Comparison of ENCODE assay signal across 8 cellular contexts in genomic region chr11:33774356-33775063, GRCh38. TPM values are rescaled to one million over a fixed set of nuclear protein-coding genes. Genes with fewer than 3 reads are reported as not detected.
DNase-seq lines count a peak whose midpoint lies in the region; ATAC-seq lines count a peak whose summit lies in the region.

A gene with protein sequence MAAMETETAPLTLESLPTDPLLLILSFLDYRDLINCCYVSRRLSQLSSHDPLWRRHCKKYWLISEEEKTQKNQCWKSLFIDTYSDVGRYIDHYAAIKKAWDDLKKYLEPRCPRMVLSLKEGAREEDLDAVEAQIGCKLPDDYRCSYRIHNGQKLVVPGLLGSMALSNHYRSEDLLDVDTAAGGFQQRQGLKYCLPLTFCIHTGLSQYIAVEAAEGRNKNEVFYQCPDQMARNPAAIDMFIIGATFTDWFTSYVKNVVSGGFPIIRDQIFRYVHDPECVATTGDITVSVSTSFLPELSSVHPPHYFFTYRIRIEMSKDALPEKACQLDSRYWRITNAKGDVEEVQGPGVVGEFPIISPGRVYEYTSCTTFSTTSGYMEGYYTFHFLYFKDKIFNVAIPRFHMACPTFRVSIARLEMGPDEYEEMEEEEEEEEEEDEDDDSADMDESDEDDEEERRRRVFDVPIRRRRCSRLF (minus strand): TSS chr11:33774520. CDS start chr11:33774497, 23 bp downstream.

- H3K4ac ChIP-seq in mesenchymal stem cell (ENCODE audit: low read depth in 1 of 2, low read length in 2 of 2), result peak within 1 kb of the TSS; percentile 60 to 87

- H3K27ac ChIP-seq in mesenchymal stem cell (ENCODE audit: low read length, poor library complexity, severe bottlenecking), result peak within 1 kb of the TSS; percentile 14

- CTCF ChIA-PET in activated CD8-positive, alpha-beta memory T cell treated with anti-CD3 and anti-CD28 coated beads, Interleukin-2, amount 10 ng/mL, durations not matched to agents 7 days and 5 days (lab: Charles Lee), result interaction anchor here (0.9 to 1.7 kb wide), 3 partner anchors 10 to 414 kb away, joined by 3 to 4 read pairs (median 3); no protein-coding TSS in a partner anchor

- peak within 1 kb of the TSS; percentile 91 to 93 for H3K18ac ChIP-seq in mesenchymal stem cell (ENCODE audit: low read depth in 1 of 2, low read length in 2 of 2)

- no peak within 1 kb of the TSS for H2BK15ac ChIP-seq in mesenchymal stem cell (ENCODE audit: low read depth, poor library complexity, severe bottlenecking)

- peaks cover 5% of the 10 kb centered on the region for H3K36me3 Mint-ChIP-seq in activated CD8-positive, alpha-beta memory T cell treated with anti-CD3 and anti-CD28 coated beads, Interleukin-2, amount 10 ng/mL, durations not matched to agents 7 days and 5 days

- peaks cover 23% of the 10 kb centered on the region for H3K4me1 ChIP-seq in endocrine pancreas (ENCODE audit: control insufficient read depth, insufficient read depth, low read length)
- peaks cover 20% of the 10 kb centered on the region for H3K4me1 ChIP-seq in mesenchymal stem cell (ENCODE audit: control insufficient read depth, insufficient read depth, low read depth, low read length)

- H3K23ac ChIP-seq in mesenchymal stem cell (ENCODE audit: low read length in 2 of 2), result peak within 1 kb of the TSS in 1 of 2 experiments; percentile 83

- peaks cover 22% of the 10 kb centered on the region for H3K79me1 ChIP-seq in mesenchymal stem cell (replicated peaks; ENCODE audit: low read length, poor library complexity, severe bottlenecking)

- H3K14ac ChIP-seq in mesenchymal stem cell (ENCODE audit: low read length in 2 of 2), result peak within 1 kb of the TSS; percentile 6 to 83

- peak within 1 kb of the TSS; percentile 95 for H2AFZ ChIP-seq in mesenchymal stem cell (ENCODE audit: low read depth, low read length)

- H3K27me3 ChIP-seq in endocrine pancreas (ENCODE audit: control insufficient read depth, insufficient read depth, low read length) (no peaks in the 10 kb centered on the region), mesenchymal stem cell (ENCODE audit: control insufficient read depth in 1 of 2, insufficient read depth in 1 of 2, low read length in 2 of 2) (peaks cover 0 to 3% of the 10 kb centered on the region in 2 experiments)

- peak within 1 kb of the TSS; percentile 87 for H4K8ac ChIP-seq in mesenchymal stem cell (ENCODE audit: low read length)

- peak within 1 kb of the TSS; percentile 69 for H2BK5ac ChIP-seq in mesenchymal stem cell (ENCODE audit: low read depth, low read length, poor library complexity, severe bottlenecking)

- WGBS in mesenchymal stem cell, result under 1% methylated on average over 43 of the region's 49 CpGs

- peak within 1 kb of the TSS; percentile 93 for H3K4me3 Mint-ChIP-seq in activated CD8-positive, alpha-beta memory T cell treated with anti-CD3 and anti-CD28 coated beads, Interleukin-2, amount 10 ng/mL, durations not matched to agents 7 days and 5 days

- H2BK12ac ChIP-seq in mesenchymal stem cell (ENCODE audit: low read length in 2 of 2), result peak within 1 kb of the TSS in 1 of 2 experiments; percentile 7

- H3K9me3 Mint-ChIP-seq in activated CD8-positive, alpha-beta memory T cell treated with anti-CD3 and anti-CD28 coated beads, Interleukin-2, amount 10 ng/mL, durations not matched to agents 7 days and 5 days (ENCODE audit: low read depth), result no peaks in the 10 kb centered on the region

- no peak within 1 kb of the TSS for H2BK120ac ChIP-seq in mesenchymal stem cell (ENCODE audit: low read depth, low read length)

- peak within 1 kb of the TSS; percentile 47 for H2AK5ac ChIP-seq in mesenchymal stem cell (ENCODE audit: low read length, severe bottlenecking)

- H3K9me3 ChIP-seq in endocrine pancreas (ENCODE audit: control insufficient read depth, low read length) (no peaks in the 10 kb centered on the region), mesenchymal stem cell (ENCODE audit: control insufficient read depth, low read length) (no peaks in the 10 kb centered on the region)

- H3K4me2 ChIP-seq in mesenchymal stem cell (ENCODE audit: low read length, poor library complexity, severe bottlenecking), result peak within 1 kb of the TSS; percentile 96

- H3K4me3 ChIP-seq in endocrine pancreas (ENCODE audit: control insufficient read depth, insufficient read depth, low read length) (peak within 1 kb of the TSS; percentile 85), mesenchymal stem cell (ENCODE audit: insufficient read depth in 1 of 2, low read depth in 1 of 2, low read length in 2 of 2) (peak within 1 kb of the TSS; percentile 82 to 90)

- peak within 1 kb of the TSS; percentile 91 for H3K27ac Mint-ChIP-seq in activated CD8-positive, alpha-beta memory T cell treated with anti-CD3 and anti-CD28 coated beads, Interleukin-2, amount 10 ng/mL, durations not matched to agents 7 days and 5 days

- peak within 1 kb of the TSS; percentile 48 for H4K91ac ChIP-seq in mesenchymal stem cell (ENCODE audit: low read length)

- peak; percentile 70 for ATAC-seq in GM21381 (IDR thresholded peaks at IDR 0.05; ENCODE audit: unreplicated experiment)
- peak; percentile 89 for ATAC-seq in activated CD8-positive, alpha-beta memory T cell treated with anti-CD3 and anti-CD28 coated beads, Interleukin-2, amount 10 ng/mL, durations not matched to agents 7 days and 5 days

- H3K4me1 Mint-ChIP-seq in activated CD8-positive, alpha-beta memory T cell treated with anti-CD3 and anti-CD28 coated beads, Interleukin-2, amount 10 ng/mL, durations not matched to agents 7 days and 5 days, result peaks cover 28% of the 10 kb centered on the region

- H3K27me3 Mint-ChIP-seq in activated CD8-positive, alpha-beta memory T cell treated with anti-CD3 and anti-CD28 coated beads, Interleukin-2, amount 10 ng/mL, durations not matched to agents 7 days and 5 days, result peaks cover 34% of the 10 kb centered on the region

- peak; percentile 26 for DNase-seq in CMK (ENCODE audit: low read depth)
- DNase-seq in HUDEP-2 (lab: John Stamatoyannopoulos, UW; ENCODE audit: unreplicated experiment in 76 of 76), result peak in 73 of 76 experiments; percentile 24 to 85 (median 72)
- DNase-seq in NOMO-1 treated with DMSO at 0.1 percent for 48 hours (lab: John Stamatoyannopoulos, UW; ENCODE audit: unreplicated experiment), result peak; percentile 69
- DNase-seq in activated CD8-positive, alpha-beta memory T cell treated with anti-CD3 and anti-CD28 coated beads, Interleukin-2, amount 10 ng/mL, durations not matched to agents 7 days and 5 days, result peak; percentile 84
- peak; percentile 74 for DNase-seq in mesenchymal stem cell
- DNase-seq in stimulated activated CD8-positive, alpha-beta memory T cell treated with anti-CD3 and anti-CD28 coated beads, Interleukin-12 subunit alpha, Interleukin-12 subunit beta, amount 100 ng/mL, for 4 hours (ENCODE audit: low read depth), result peak; percentile 79

- H3K9ac ChIP-seq in endocrine pancreas (ENCODE audit: control insufficient read depth, insufficient read depth, low read length) (peak within 1 kb of the TSS; percentile 94), mesenchymal stem cell (ENCODE audit: low read length) (peak within 1 kb of the TSS; percentile 88)

- H3K36me3 ChIP-seq in endocrine pancreas (ENCODE audit: control insufficient read depth, insufficient read depth, low read length), result peaks cover 4% of the 10 kb centered on the region
- H3K36me3 ChIP-seq in mesenchymal stem cell (ENCODE audit: control insufficient read depth in 1 of 2, insufficient read depth in 2 of 2, low read depth in 1 of 2, low read length in 2 of 2), result peaks cover 0 to 7% of the 10 kb centered on the region in 2 experiments

RNA-seq across cellular contexts. Expression of the gene that starts here (rescaled TPM):
- total RNA-seq in activated CD8-positive, alpha-beta memory T cell treated with anti-CD3 and anti-CD28 coated beads, Interleukin-2, amount 10 ng/mL, durations not matched to agents 7 days and 5 days, result 10 to 100 TPM; 14.9 to 17.0 TPM
- polyA plus RNA-seq in mesenchymal stem cell (2013, experiment 1 of 2), result 13.6 TPM
- 14.5 TPM for polyA plus RNA-seq in mesenchymal stem cell (2013, experiment 2 of 2)

Comparison
In these comparisons a context has a peak if more than half of its experiments do, and no peak if none do; other contexts are left out.
1. Peak in every context shown above with its lines: DNase-seq, ATAC-seq, H3K4me3 ChIP-seq and H3K27ac ChIP-seq.
2. DNase-seq: peak in every context shown above with its lines; median percentile 84 in activated CD8-positive, alpha-beta memory T cell treated with anti-CD3 and anti-CD28 coated beads, Interleukin-2, amount 10 ng/mL, durations not matched to agents 7 days and 5 days; 79 in stimulated activated CD8-positive, alpha-beta memory T cell treated with anti-CD3 and anti-CD28 coated beads, Interleukin-12 subunit alpha, Interleukin-12 subunit beta, amount 100 ng/mL, for 4 hours; 74 in mesenchymal stem cell; 72 in HUDEP-2; 69 in NOMO-1 treated with DMSO at 0.1 percent for 48 hours; 26 in CMK.